19 cellular contexts compared by ENCODE assay signal in the genomic region with DNA sequence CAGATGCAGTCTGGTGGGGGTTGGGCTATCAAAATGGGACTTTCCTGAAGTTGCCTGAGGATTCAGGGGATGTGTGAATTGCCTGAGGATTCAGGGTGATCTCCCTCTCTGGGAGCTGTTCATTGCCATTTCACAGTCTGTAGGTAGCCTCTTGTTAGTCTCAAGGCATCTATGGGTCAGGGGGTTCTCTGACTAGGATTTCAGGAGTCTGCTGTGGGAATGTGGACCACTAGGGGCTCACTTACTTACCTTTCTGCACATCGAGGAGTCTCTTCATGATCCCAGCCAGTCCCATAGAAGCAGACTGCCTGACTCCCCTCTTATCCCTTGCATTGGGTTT. TPM values are rescaled to one million over a fixed set of nuclear protein-coding genes. Genes with fewer than 3 reads are reported as not detected.
DNase-seq lines count a peak whose midpoint lies in the region; ATAC-seq and TF ChIP-seq lines count a peak whose summit lies in the region.
"Had no signal": no experiment of that assay in that cellular context is flagged by ENCODE, and none has a peak within 500 bp of the region (broad histone marks: within the 10 kb centered on the region; RNA-seq: fewer than 3 reads in every experiment).

No MANE protein-coding gene starts in this region.

- H3K36me3 ChIP-seq in GM23338 (ENCODE audit: insufficient read depth) (peaks cover 42% of the 10 kb centered on the region), endodermal cell (ENCODE audit: control insufficient read depth, insufficient read depth, low read length) (no peaks in the 10 kb centered on the region), liver (ENCODE audit: control insufficient read depth in 4 of 4, insufficient read depth in 3 of 4, low read depth in 1 of 4, low read length in 3 of 4) (no peaks in the 10 kb centered on the region)
- H3K36me3 ChIP-seq: BE2C, HAP-1 had no signal

- no peaks in the 10 kb centered on the region for H3K79me2 ChIP-seq in GM23338 (replicated peaks; ENCODE audit: insufficient read depth)

- H3K4me1 ChIP-seq in GM23338 (ENCODE audit: insufficient read depth), result no peaks in the 10 kb centered on the region
- H3K4me1 ChIP-seq in endodermal cell (ENCODE audit: control insufficient read depth, insufficient read depth, low read length), result no peaks in the 10 kb centered on the region
- no peaks in the 10 kb centered on the region for H3K4me1 ChIP-seq in liver (ENCODE audit: control insufficient read depth in 4 of 4, insufficient read depth in 4 of 4, low read length in 3 of 4)
- H3K4me1 ChIP-seq: BE2C, HAP-1 had no signal

- no peak overlapping the region for H3K4me2 ChIP-seq in GM23338

- CTCF ChIA-PET in HEK293T (lab: Yijun Ruan, JAX), result no interaction called here

- peaks cover 91% of the 10 kb centered on the region for H3K36me3 Mint-ChIP-seq in GM23338 (ENCODE audit: low read depth)
- H3K36me3 Mint-ChIP-seq in endodermal cell (ENCODE audit: low read depth), result peaks cover 5% of the 10 kb centered on the region

- H3K4me1 Mint-ChIP-seq in GM23338 (no peaks in the 10 kb centered on the region), endodermal cell (no peaks in the 10 kb centered on the region)

- H3K4me3 Mint-ChIP-seq in GM23338, result no peak overlapping the region
- H3K4me3 Mint-ChIP-seq in endodermal cell, result no peak overlapping the region
- H3K4me3 Mint-ChIP-seq: CD4-positive, alpha-beta T cell had no signal

- 86 to 95% methylated on average over 1 of the region's 1 CpG for WGBS in endodermal cell (ENCODE audit: insufficient coverage in 1 of 2, insufficient read length in 1 of 2), 2 experiments
- WGBS in liver, result 89% methylated on average over 1 of the region's 1 CpG

- 0 out of 4 replicates have a peak, but pooled peaks of 1 of the 2 experiments have one; percentile 18 for TF ChIP-seq CTCF in GM23338 (conservative IDR thresholded peaks at IDR 0.05; ENCODE audit: low read depth in 2 of 2)
- TF ChIP-seq CTCF in endodermal cell (conservative IDR thresholded peaks at IDR 0.05), result peak; percentile 38
- no peak for TF ChIP-seq CTCF in liver (IDR thresholded peaks at IDR 0.05; ENCODE audit: low read depth, low read length, missing input control)

- H3K9ac ChIP-seq in endodermal cell (ENCODE audit: extremely low read depth, low read length, poor library complexity, severe bottlenecking) (no peak overlapping the region), liver (ENCODE audit: low read depth in 1 of 2, low read length in 2 of 2) (no peak overlapping the region)

- H3K9me3 ChIP-seq in endodermal cell (ENCODE audit: control insufficient read depth, low read length), result peaks cover 100% of the 10 kb centered on the region
- peaks cover 17 to 57% (median 34%) of the 10 kb centered on the region in 4 donors for H3K9me3 ChIP-seq in liver (ENCODE audit: control insufficient read depth in 4 of 4, low read length in 3 of 4)
- H3K9me3 ChIP-seq: BE2C, HAP-1 had no signal

- H3K27ac Mint-ChIP-seq in GM23338 (no peak overlapping the region), endodermal cell (no peak overlapping the region)
- H3K27ac Mint-ChIP-seq: CD4-positive, alpha-beta T cell; IgD-negative memory B cell had no signal

- no peak for DNase-seq in GM23338 (ENCODE audit: low spot score)
- DNase-seq in HEK293T (ENCODE audit: extremely low spot score), result peak; percentile 3
- no peak for DNase-seq in endodermal cell
- DNase-seq in NCI-H187 treated with DMSO at 0.1 percent for 48 hours (lab: John Stamatoyannopoulos, UW), result no peak
- no peak for DNase-seq in stimulated activated CD4-positive, alpha-beta T cell treated with anti-CD3 and anti-CD28 coated beads, Interleukin-2, amount 100 ng/mL, for 24 hours
- DNase-seq in Right ventricle myocardium inferior (ENCODE audit: missing footprints), result no peak
- no peak for DNase-seq in anterior cingulate cortex (lab: John Stamatoyannopoulos, UW)
- DNase-seq: BE2C; C1 segment of cervical spinal cord; CD4-positive, alpha-beta T cell; DMS153; DMS79; GDM1; GOT3; KBM-7 had no signal

- no peaks in the 10 kb centered on the region for H4K20me1 ChIP-seq in GM23338 (replicated peaks; ENCODE audit: insufficient read depth)

- H3K4me3 ChIP-seq in GM23338 (no peak overlapping the region), endodermal cell (ENCODE audit: low read length) (peak overlapping the region; percentile 50), liver (ENCODE audit: low read depth in 1 of 3, low read length in 3 of 3) (peak overlapping the region in 2 of 3 donors; percentile 5 to 55)
- H3K4me3 ChIP-seq: HAP-1 had no signal

- no peak for TF ChIP-seq RAD21 in liver (IDR thresholded peaks at IDR 0.05)

- no peaks in the 10 kb centered on the region for H3F3A ChIP-seq in GM23338 (replicated peaks; ENCODE audit: low read depth)

- peaks cover 92% of the 10 kb centered on the region for H3K27me3 Mint-ChIP-seq in GM23338 (ENCODE audit: insufficient read depth, low read depth, poor library complexity)
- H3K27me3 Mint-ChIP-seq in endodermal cell (ENCODE audit: insufficient read depth), result peaks cover 79% of the 10 kb centered on the region
- H3K27me3 Mint-ChIP-seq: CD4-positive, alpha-beta T cell had no signal

- POLR2A ChIA-PET in HEK293T (lab: Yijun Ruan, JAX), result no interaction called here

- H3K9me3 Mint-ChIP-seq in GM23338, result peaks cover 100% of the 10 kb centered on the region
- peaks cover 99% of the 10 kb centered on the region for H3K9me3 Mint-ChIP-seq in endodermal cell

- peak; percentile 31; the same call in 1 of the 3 replicates for ATAC-seq in GM23338
- no peak for ATAC-seq in Right ventricle myocardium inferior

- intact Hi-C loops in Right ventricle myocardium inferior (cut with DNase I), result no loop called here

- no peak overlapping the region for H3K27ac ChIP-seq in GM23338 (ENCODE audit: low read depth)
- no peak overlapping the region for H3K27ac ChIP-seq in endodermal cell (ENCODE audit: low read depth, low read length)
- H3K27ac ChIP-seq in liver (ENCODE audit: low read depth in 1 of 2, low read length in 2 of 2), result no peak overlapping the region
- H3K27ac ChIP-seq: HL-60 had no signal

- no peak overlapping the region for H2AFZ ChIP-seq in GM23338

- peaks cover 100% of the 10 kb centered on the region for H3K27me3 ChIP-seq in GM23338 (ENCODE audit: insufficient read depth)
- no peaks in the 10 kb centered on the region for H3K27me3 ChIP-seq in endodermal cell (ENCODE audit: control insufficient read depth, insufficient read depth, low read length, poor library complexity, severe bottlenecking)
- no peaks in the 10 kb centered on the region for H3K27me3 ChIP-seq in liver (ENCODE audit: control insufficient read depth in 4 of 4, insufficient read depth in 4 of 4, low read length in 3 of 4)
- H3K27me3 ChIP-seq: BE2C had no signal

- no peaks in the 10 kb centered on the region for H3K9me2 ChIP-seq in GM23338 (ENCODE audit: insufficient read depth)

TF ChIP-seq in GM23338, 12 proteins besides CTCF, POLR2A, EP300 and RAD21 (continues in another document):
- TF ChIP-seq STAT1 (IDR thresholded peaks at IDR 0.05; ENCODE audit: unreplicated experiment) (no peak), NANOG (IDR thresholded peaks at IDR 0.05; ENCODE audit: borderline replicate concordance) (no peak), POLR2AphosphoS5 (IDR thresholded peaks at IDR 0.05; ENCODE audit: low read depth) (no peak), ZNF331 (CRISPR knock-in tag; IDR thresholded peaks at IDR 0.05; ENCODE audit: low read depth) (no peak), ZNF114 (CRISPR knock-in tag; IDR thresholded peaks at IDR 0.05) (no peak), EZH2 (IDR thresholded peaks at IDR 0.05; ENCODE audit: low read depth, unreplicated experiment) (no peak), JUNB (IDR thresholded peaks at IDR 0.05; ENCODE audit: unreplicated experiment) (no peak)

TF ChIP-seq in HEK293T, 16 proteins besides CTCF, POLR2A, EP300 and RAD21:
- TF ChIP-seq ARNT (IDR thresholded peaks at IDR 0.05) (no peak), L3MBTL2 (conservative IDR thresholded peaks at IDR 0.05) (no peak), CTBP1 (IDR thresholded peaks at IDR 0.05; ENCODE audit: borderline replicate concordance) (no peak), SP1 (IDR thresholded peaks at IDR 0.05) (no peak), NFRKB (IDR thresholded peaks at IDR 0.05) (no peak), HDGF (IDR thresholded peaks at IDR 0.05; ENCODE audit: borderline replicate concordance) (no peak), TARDBP (IDR thresholded peaks at IDR 0.05) (no peak), ELF4 (IDR thresholded peaks at IDR 0.05) (no peak)
TF ChIP-seq in HEK293T: peak in this region for 0.

TF ChIP-seq in liver, 16 proteins besides CTCF, POLR2A, EP300 and RAD21 (continues in another document):
- TF ChIP-seq HNF4G (IDR thresholded peaks at IDR 0.05) (no peak), HNF4A (conservative IDR thresholded peaks at IDR 0.05) (no peak), FOXA1 (IDR thresholded peaks at IDR 0.05) (no peak), GABPA (IDR thresholded peaks at IDR 0.05 in 1 of 2, conservative IDR thresholded peaks at IDR 0.05 in 1 of 2) (no peak), SP1 (IDR thresholded peaks at IDR 0.05) (no peak)
- TF ChIP-seq, protein P1, sequence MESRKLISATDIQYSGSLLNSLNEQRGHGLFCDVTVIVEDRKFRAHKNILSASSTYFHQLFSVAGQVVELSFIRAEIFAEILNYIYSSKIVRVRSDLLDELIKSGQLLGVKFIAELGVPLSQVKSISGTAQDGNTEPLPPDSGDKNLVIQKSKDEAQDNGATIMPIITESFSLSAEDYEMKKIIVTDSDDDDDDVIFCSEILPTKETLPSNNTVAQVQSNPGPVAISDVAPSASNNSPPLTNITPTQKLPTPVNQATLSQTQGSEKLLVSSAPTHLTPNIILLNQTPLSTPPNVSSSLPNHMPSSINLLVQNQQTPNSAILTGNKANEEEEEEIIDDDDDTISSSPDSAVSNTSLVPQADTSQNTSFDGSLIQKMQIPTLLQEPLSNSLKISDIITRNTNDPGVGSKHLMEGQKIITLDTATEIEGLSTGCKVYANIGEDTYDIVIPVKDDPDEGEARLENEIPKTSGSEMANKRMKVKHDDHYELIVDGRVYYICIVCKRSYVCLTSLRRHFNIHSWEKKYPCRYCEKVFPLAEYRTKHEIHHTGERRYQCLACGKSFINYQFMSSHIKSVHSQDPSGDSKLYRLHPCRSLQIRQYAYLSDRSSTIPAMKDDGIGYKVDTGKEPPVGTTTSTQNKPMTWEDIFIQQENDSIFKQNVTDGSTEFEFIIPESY (IDR thresholded peaks at IDR 0.05), result no peak
- TF ChIP-seq, protein P2, sequence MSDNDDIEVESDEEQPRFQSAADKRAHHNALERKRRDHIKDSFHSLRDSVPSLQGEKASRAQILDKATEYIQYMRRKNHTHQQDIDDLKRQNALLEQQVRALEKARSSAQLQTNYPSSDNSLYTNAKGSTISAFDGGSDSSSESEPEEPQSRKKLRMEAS (IDR thresholded peaks at IDR 0.05), result no peak

RNA-seq across cellular contexts. Expression of a gene that starts 54.0 kb away (rescaled TPM):
- 2.8 and 4.2 TPM in 2 replicates for total RNA-seq in GM23338 (2014; rRNA removed; shearing (Covaris generic))
- polyA plus RNA-seq in GM23338 (2016; fragmentation: Nextera tagmentation; extraction: Ambion mirVana) (0.89 and 1.5 TPM in 2 replicates), liver (under 1 TPM; 0.05 to 0.29 TPM)
- total RNA-seq in endodermal cell (1 to 10 TPM; 5.2 to 6.9 TPM), liver (1 to 10 TPM in 1 of 2 donors, under 1 TPM in 1; 0.93 to 4.9 TPM), Right ventricle myocardium inferior (0.32 TPM)
- polyA plus RNA-seq in endodermal cell (2013, experiment 1 of 2), result 0.71 TPM
- 0.99 TPM for polyA plus RNA-seq in endodermal cell (2013, experiment 2 of 2)
